ENCODE assay signal across 9 cellular contexts in the genomic region with DNA sequence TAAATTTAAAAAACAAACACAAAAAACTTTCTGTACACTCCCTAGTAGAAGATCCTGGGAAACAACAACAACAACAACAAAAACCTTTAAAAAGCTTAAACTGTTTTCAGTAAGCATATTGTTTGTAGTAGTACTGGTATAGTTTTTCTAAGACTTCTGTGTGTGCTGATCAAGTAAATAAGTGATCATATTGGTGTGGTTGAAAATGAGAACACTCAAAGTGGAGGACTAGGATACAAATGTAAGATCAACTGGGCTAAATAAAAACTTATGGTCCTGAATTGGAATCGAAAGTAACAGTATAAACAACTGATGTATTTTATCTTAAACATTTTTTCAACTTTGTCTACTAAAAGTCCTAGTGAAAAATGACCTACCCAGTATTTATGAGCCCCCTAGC.
"Had no signal": no experiment of that assay in that cellular context is flagged by ENCODE, and none has a peak within 500 bp of the region (broad histone marks: within the 10 kb centered on the region; RNA-seq: fewer than 3 reads in every experiment).

No MANE protein-coding gene starts in this region.

- H3K4me3 Mint-ChIP-seq: activated B cell treated with CpG ODN at 0.5 μM for 24 hours; activated naive CD8-positive, alpha-beta T cell had no signal

- H3K27me3 ChIP-seq: dorsolateral prefrontal cortex had no signal

- DNase-seq: activated B cell treated with CpG ODN at 0.5 μM for 24 hours; activated T-cell treated with anti-CD3 and anti-CD28 coated beads for 4 hours; anterior cingulate cortex; dorsolateral prefrontal cortex; hypothalamus; kidney glomerular epithelial cell; stimulated activated CD4-positive, alpha-beta T cell treated with anti-CD3 and anti-CD28 coated beads, Interleukin-12 subunit alpha, Interleukin-12 subunit beta, amount 100 ng/mL, for 4 hours had no signal

- H3K27me3 Mint-ChIP-seq: activated B cell treated with CpG ODN at 0.5 μM for 24 hours; activated naive CD8-positive, alpha-beta T cell had no signal

- H3K4me3 ChIP-seq: dorsolateral prefrontal cortex had no signal

- H3K27ac Mint-ChIP-seq: activated B cell treated with CpG ODN at 0.5 μM for 24 hours; activated naive CD8-positive, alpha-beta T cell had no signal

- H3K27ac ChIP-seq: dorsolateral prefrontal cortex had no signal

- ATAC-seq: esophagus mucosa had no signal
